8 cellular contexts compared by ENCODE assay signal in genomic region chr20:47376096-47376649, GRCh38. TPM values are rescaled to one million over a fixed set of nuclear protein-coding genes. Genes with fewer than 3 reads are reported as not detected.
DNase-seq lines count a peak whose midpoint lies in the region; ATAC-seq and TF ChIP-seq lines count a peak whose summit lies in the region.
"Not testable (repeated sequence)": the region's sequence is repeated elsewhere in the genome, so short reads cannot be mapped to it uniquely, and the experiment has no call there.

No MANE protein-coding gene starts in this region.

- H3K4me3 ChIP-seq in Caco-2 (ENCODE audit: low read depth, low read length); Karpas-422 (ENCODE audit: low read length); heart left ventricle; mesendoderm (ENCODE audit: low read length): not testable (repeated sequence)

- not testable (repeated sequence) for H3K4me3 Mint-ChIP-seq in Caco-2 (ENCODE audit: unreplicated experiment); activated CD4-positive, alpha-beta T cell treated with anti-CD3 and anti-CD28 coated beads, Interleukin-2, amount 10 ng/mL, durations not matched to agents 24 days and 14 days; stimulated activated memory B cell treated with anti-CD40 and anti-IgM and Interleukin-4, amounts not matched to agents 10 μg/mL and 1 μg/mL and 100 μg/mL, for 72 hours

- not testable (repeated sequence) for H3K9me3 ChIP-seq in Caco-2; Karpas-422 (ENCODE audit: low read length); heart left ventricle

- 84 to 93% (median 90%) methylated on average over 7 of the region's 7 CpGs for WGBS in heart left ventricle, 4 donors
- WGBS in mesendoderm (ENCODE audit: extremely low coverage, insufficient coverage, low lambda C conversion rate) = no CpG with 5 or more reads among the region's 7 CpGs

- peaks cover 19% of the 10 kb centered on the region for H3K4me1 Mint-ChIP-seq in Caco-2 (ENCODE audit: low read depth, unreplicated experiment)
- H3K4me1 Mint-ChIP-seq in activated CD4-positive, alpha-beta T cell treated with anti-CD3 and anti-CD28 coated beads, Interleukin-2, amount 10 ng/mL, durations not matched to agents 24 days and 14 days = peaks cover 18% of the 10 kb centered on the region
- peaks cover 14% of the 10 kb centered on the region for H3K4me1 Mint-ChIP-seq in stimulated activated memory B cell treated with anti-CD40 and anti-IgM and Interleukin-4, amounts not matched to agents 10 μg/mL and 1 μg/mL and 100 μg/mL, for 72 hours

- H3K27me3 Mint-ChIP-seq in Caco-2 (ENCODE audit: insufficient read depth, unreplicated experiment); activated CD4-positive, alpha-beta T cell treated with anti-CD3 and anti-CD28 coated beads, Interleukin-2, amount 10 ng/mL, durations not matched to agents 24 days and 14 days; stimulated activated memory B cell treated with anti-CD40 and anti-IgM and Interleukin-4, amounts not matched to agents 10 μg/mL and 1 μg/mL and 100 μg/mL, for 72 hours: not testable (repeated sequence)

- peak overlapping the region; percentile 60 for H3K4ac ChIP-seq in mesendoderm (ENCODE audit: low read depth, low read length)

- not testable (repeated sequence) for H4K5ac ChIP-seq in mesendoderm (ENCODE audit: low read length)

- H2BK120ac ChIP-seq in mesendoderm (ENCODE audit: low read depth, low read length) = not testable (repeated sequence)

- not testable (repeated sequence) for H4K20me1 ChIP-seq in Karpas-422 (ENCODE audit: insufficient read depth, low read depth, low read length)

- not testable (repeated sequence) for BruUV-seq in Caco-2 (replicated peaks; lab: Mats Ljungman, UMichigan)

- not testable (repeated sequence) for H3K9me3 Mint-ChIP-seq in Caco-2 (ENCODE audit: unreplicated experiment); activated CD4-positive, alpha-beta T cell treated with anti-CD3 and anti-CD28 coated beads, Interleukin-2, amount 10 ng/mL, durations not matched to agents 24 days and 14 days; stimulated activated memory B cell treated with anti-CD40 and anti-IgM and Interleukin-4, amounts not matched to agents 10 μg/mL and 1 μg/mL and 100 μg/mL, for 72 hours

- not testable (repeated sequence) for H3K27ac ChIP-seq in Karpas-422 (ENCODE audit: low read length); heart left ventricle; mesendoderm (ENCODE audit: low read depth, low read length)
- peak overlapping the region; percentile 67 for H3K27ac ChIP-seq in RWPE1
- peak overlapping the region; percentile 80 for H3K27ac ChIP-seq in epithelial cell of prostate

- ATAC-seq in heart left ventricle = peak in 3 of 4 donors; percentile 17 to 48 (median 38)
- not testable (repeated sequence) for ATAC-seq in stimulated activated memory B cell treated with anti-CD40 and anti-IgM and Interleukin-4, amounts not matched to agents 10 μg/mL and 1 μg/mL and 100 μg/mL, for 72 hours

- not testable (repeated sequence) for TF ChIP-seq CTCF in Caco-2 (IDR thresholded peaks at IDR 0.05; ENCODE audit: insufficient read depth in 1 of 2, low read depth in 1 of 2, low read length in 1 of 2, severe bottlenecking in 1 of 2, unreplicated experiment in 1 of 2); RWPE1 (conservative IDR thresholded peaks at IDR 0.05; ENCODE audit: low read depth); heart left ventricle (IDR thresholded peaks at IDR 0.05)

- peak overlapping the region; percentile 0 for H3K27ac Mint-ChIP-seq in Caco-2 (ENCODE audit: unreplicated experiment)
- peak overlapping the region; percentile 28 for H3K27ac Mint-ChIP-seq in activated CD4-positive, alpha-beta T cell treated with anti-CD3 and anti-CD28 coated beads, Interleukin-2, amount 10 ng/mL, durations not matched to agents 24 days and 14 days
- H3K27ac Mint-ChIP-seq in stimulated activated memory B cell treated with anti-CD40 and anti-IgM and Interleukin-4, amounts not matched to agents 10 μg/mL and 1 μg/mL and 100 μg/mL, for 72 hours = peak overlapping the region; percentile 56

- H3K56ac ChIP-seq in mesendoderm (ENCODE audit: low read length) = not testable (repeated sequence)

- POLR2A ChIA-PET in Caco-2 (lab: Charles Lee) (interaction anchor here (0.6 to 1.5 kb wide), 3 partner anchors 17 to 174 kb away, joined by 3 to 7 read pairs (median 3); no protein-coding TSS in a partner anchor), RWPE1 (lab: Yijun Ruan, JAX; ENCODE audit: low non-redundant PET) (interaction anchor here (1.6 kb wide), 1 partner anchor 16 kb away, joined by 9 read pairs; no protein-coding TSS in a partner anchor)

- H2AK5ac ChIP-seq in mesendoderm (ENCODE audit: low read length) = not testable (repeated sequence)

- not testable (repeated sequence) for H2BK5ac ChIP-seq in mesendoderm (ENCODE audit: low read length)

- not testable (repeated sequence) for H3K36me3 ChIP-seq in Caco-2 (ENCODE audit: control insufficient read depth, insufficient read depth, low read length); Karpas-422 (ENCODE audit: insufficient read depth, low read length); heart left ventricle; mesendoderm (ENCODE audit: control insufficient read depth, insufficient read depth, low read length)

- H3K27me3 ChIP-seq in Caco-2 (replicated peaks; ENCODE audit: control insufficient read depth, insufficient read depth, low read length); Karpas-422 (ENCODE audit: low read length); heart left ventricle; mesendoderm (ENCODE audit: insufficient read depth, low read length, poor library complexity): not testable (repeated sequence)

- DNase-seq in Caco-2; RWPE1 (ENCODE audit: low spot score); activated CD4-positive, alpha-beta T cell treated with anti-CD3 and anti-CD28 coated beads, Interleukin-2, amount 10 ng/mL, durations not matched to agents 24 days and 14 days; epithelial cell of prostate (ENCODE audit: low read depth, low spot score); heart left ventricle: not testable (repeated sequence)
- DNase-seq in Karpas-422 (peak; percentile 35), mesendoderm (peak; percentile 57)

- CTCF ChIA-PET in Caco-2 (lab: Charles Lee) = not testable (repeated sequence)
- CTCF ChIA-PET in RWPE1 (lab: Yijun Ruan, JAX) = interaction anchor here (0.7 to 2.5 kb wide), 3 partner anchors 15 to 103 kb away, joined by 3 to 23 read pairs (median 6); no protein-coding TSS in a partner anchor

- not testable (repeated sequence) for H3K9me2 ChIP-seq in Karpas-422 (replicated peaks; ENCODE audit: insufficient read depth, low read length)

- intact Hi-C loops in Caco-2 (cut with micrococcal nuclease; ENCODE audit: unreplicated experiment); activated CD4-positive, alpha-beta T cell treated with anti-CD3 and anti-CD28 coated beads, Interleukin-2, amount 10 ng/mL, durations not matched to agents 24 days and 14 days (cut with micrococcal nuclease); heart left ventricle (cut with DNase I): not testable (repeated sequence)

- not testable (repeated sequence) for H3K9ac ChIP-seq in Karpas-422 (ENCODE audit: low read length); mesendoderm (ENCODE audit: low read length)

- not testable (repeated sequence) for H3K4me2 ChIP-seq in Karpas-422 (ENCODE audit: low read depth, low read length, poor library complexity, severe bottlenecking); mesendoderm (ENCODE audit: low read length)

- not testable (repeated sequence) for TF ChIP-seq POLR2A in heart left ventricle (IDR thresholded peaks at IDR 0.05)

- H2AFZ ChIP-seq in Karpas-422 (ENCODE audit: low read length) = not testable (repeated sequence)

- H3K18ac ChIP-seq in mesendoderm (ENCODE audit: low read length) = not testable (repeated sequence)

- H3K36me3 Mint-ChIP-seq in Caco-2 (ENCODE audit: insufficient read depth, unreplicated experiment); activated CD4-positive, alpha-beta T cell treated with anti-CD3 and anti-CD28 coated beads, Interleukin-2, amount 10 ng/mL, durations not matched to agents 24 days and 14 days (ENCODE audit: low read depth); stimulated activated memory B cell treated with anti-CD40 and anti-IgM and Interleukin-4, amounts not matched to agents 10 μg/mL and 1 μg/mL and 100 μg/mL, for 72 hours: not testable (repeated sequence)

- not testable (repeated sequence) for H3K79me2 ChIP-seq in Karpas-422 (ENCODE audit: low read length); mesendoderm (ENCODE audit: control insufficient read depth, insufficient read depth, low read length)

- not testable (repeated sequence) for H3K23ac ChIP-seq in mesendoderm (ENCODE audit: low read length)

- not testable (repeated sequence) for H2BK15ac ChIP-seq in mesendoderm (replicated peaks; ENCODE audit: low read depth)

- not testable (repeated sequence) for H3K79me1 ChIP-seq in mesendoderm (ENCODE audit: low read length)

- H4K8ac ChIP-seq in mesendoderm (ENCODE audit: low read depth, low read length) = not testable (repeated sequence)

- peaks cover 23% of the 10 kb centered on the region for H3K4me1 ChIP-seq in Caco-2
- not testable (repeated sequence) for H3K4me1 ChIP-seq in Karpas-422 (ENCODE audit: low read length); heart left ventricle; mesendoderm (ENCODE audit: control insufficient read depth, low read depth, low read length)

RNA-seq across cellular contexts. Expression of gene ZMYND8, which starts 19.7 kb away (rescaled TPM):
- total RNA-seq in Caco-2 (2022) (180 and 194 TPM in 2 replicates), heart left ventricle (10 to 100 TPM; 21.7 to 46.4 (median 28.9) TPM)
- total RNA-seq in Karpas-422 (2014; rRNA removed; shearing (Covaris generic); ENCODE audit: low replicate concordance) = 33.0 and 44.1 TPM in 2 replicates
- total RNA-seq in activated CD4-positive, alpha-beta T cell treated with anti-CD3 and anti-CD28 coated beads, Interleukin-2, amount 10 ng/mL, durations not matched to agents 24 days and 14 days = 38.1 and 40.0 TPM in 2 replicates
- polyA plus RNA-seq in heart left ventricle = 10 to 100 TPM; 11.3 to 11.9 TPM
- polyA plus RNA-seq in mesendoderm (2013, experiment 1 of 2) = 29.6 TPM
- polyA plus RNA-seq in mesendoderm (2013, experiment 2 of 2) = 30.9 TPM

Comparison
In these comparisons a context has a peak if more than half of its experiments do, and no peak if none do; other contexts are left out.
1. H3K27ac Mint-ChIP-seq: peak in every context shown above with its lines; median percentile 56 in stimulated activated memory B cell treated with anti-CD40 and anti-IgM and Interleukin-4, amounts not matched to agents 10 μg/mL and 1 μg/mL and 100 μg/mL, for 72 hours; 28 in activated CD4-positive, alpha-beta T cell treated with anti-CD3 and anti-CD28 coated beads, Interleukin-2, amount 10 ng/mL, durations not matched to agents 24 days and 14 days; 0 in Caco-2.